7 cellular contexts compared by ENCODE assay signal in the genomic region with DNA sequence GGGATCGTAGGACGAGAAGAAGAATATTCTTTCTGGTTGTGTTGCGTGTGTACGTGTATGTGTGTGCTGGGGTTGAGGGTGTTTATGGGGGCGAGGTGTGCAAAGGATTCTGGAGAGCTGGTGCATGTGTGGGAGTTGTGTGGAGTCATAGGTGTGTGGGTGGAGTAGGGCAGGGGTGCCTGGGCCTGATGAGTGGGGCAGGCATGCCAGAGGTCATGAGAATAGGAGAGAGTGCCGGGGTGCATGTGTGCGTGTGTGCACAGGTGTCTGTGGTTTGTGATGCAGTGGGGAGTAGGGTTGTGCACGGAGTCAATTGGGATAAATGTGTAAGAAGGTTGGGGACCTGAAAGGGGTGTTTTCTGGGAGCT. TPM values are rescaled to one million over a fixed set of nuclear protein-coding genes. Genes with fewer than 3 reads are reported as not detected.
DNase-seq lines count a peak whose midpoint lies in the region; ATAC-seq and TF ChIP-seq lines count a peak whose summit lies in the region.
"Had no signal": no experiment of that assay in that cellular context is flagged by ENCODE, and none has a peak within 500 bp of the region (broad histone marks: within the 10 kb centered on the region; RNA-seq: fewer than 3 reads in every experiment).

No MANE protein-coding gene starts in this region.

- no TSS peak for BruUV-seq in MCF 10A (replicated peaks; lab: Mats Ljungman, UMichigan)

- H3K36me3 ChIP-seq in GM23338 (ENCODE audit: insufficient read depth), result no peaks in the 10 kb centered on the region

- H3K27ac Mint-ChIP-seq in GM23338 (no peak overlapping the region), MCF 10A (ENCODE audit: low read depth, unreplicated experiment) (no peak overlapping the region), nephron (peak overlapping the region in 2 of 3 experiments; percentile 6 to 18)

- H3K4me2 ChIP-seq in GM23338, result peak overlapping the region; percentile 94

- H3K27me3 ChIP-seq in GM23338 (ENCODE audit: insufficient read depth), result peaks cover 7% of the 10 kb centered on the region; the same call in 1 of the 2 replicates

- H3K4me3 ChIP-seq in GM23338, result peak overlapping the region; percentile 86

- no peak for TF ChIP-seq CTCF in GM23338 (conservative IDR thresholded peaks at IDR 0.05; ENCODE audit: low read depth in 2 of 2)
- no peak for TF ChIP-seq CTCF in MCF 10A (IDR thresholded peaks at IDR 0.05; ENCODE audit: unreplicated experiment)
- no peak for TF ChIP-seq CTCF in nephron (IDR thresholded peaks at IDR 0.05; ENCODE audit: unreplicated experiment in 3 of 3)

- POLR2A ChIA-PET in MCF 10A (lab: Yijun Ruan, JAX), result interaction anchor here (3.2 kb wide), 1 partner anchor 13 kb away, joined by 13 read pairs; the partner anchor contains the start of gene B9D2

- H3K9me2 ChIP-seq in GM23338 (ENCODE audit: insufficient read depth), result no peaks in the 10 kb centered on the region

- 0 out of 2 replicates have a peak, but pooled peaks cover 5% of the 10 kb centered on the region for H3F3A ChIP-seq in GM23338 (replicated peaks; ENCODE audit: low read depth)

- peaks cover 5% of the 10 kb centered on the region; the same call in 1 of the 2 replicates for H3K4me1 ChIP-seq in GM23338 (ENCODE audit: insufficient read depth)

- peak overlapping the region; percentile 79 for H3K4me3 Mint-ChIP-seq in GM23338
- H3K4me3 Mint-ChIP-seq in MCF 10A (ENCODE audit: unreplicated experiment), result peak overlapping the region; percentile 48
- H3K4me3 Mint-ChIP-seq in nephron, result peak overlapping the region; percentile 65 to 83 (median 73)

- no peaks in the 10 kb centered on the region; the same call in 1 of the 2 replicates for H4K20me1 ChIP-seq in GM23338 (replicated peaks; ENCODE audit: insufficient read depth)

- H2AFZ ChIP-seq in GM23338, result peak overlapping the region; percentile 92

- no peak overlapping the region for H3K27ac ChIP-seq in GM23338 (ENCODE audit: low read depth)
- H3K27ac ChIP-seq: VCaP had no signal

- H3K9me3 Mint-ChIP-seq in GM23338 (no peaks in the 10 kb centered on the region), MCF 10A (ENCODE audit: unreplicated experiment) (no peaks in the 10 kb centered on the region), nephron (no peaks in the 10 kb centered on the region)

- intact Hi-C loops in MCF 10A (cut with micrococcal nuclease), result no loop called here

- H3K4me1 Mint-ChIP-seq in GM23338, result peaks cover 10% of the 10 kb centered on the region
- peaks cover 35% of the 10 kb centered on the region for H3K4me1 Mint-ChIP-seq in MCF 10A (ENCODE audit: insufficient read depth, unreplicated experiment)
- H3K4me1 Mint-ChIP-seq in nephron, result peaks cover 21% of the 10 kb centered on the region

- peaks cover 17% of the 10 kb centered on the region for H3K27me3 Mint-ChIP-seq in GM23338 (ENCODE audit: insufficient read depth, low read depth, poor library complexity)
- H3K27me3 Mint-ChIP-seq in MCF 10A (ENCODE audit: insufficient read depth, unreplicated experiment), result no peaks in the 10 kb centered on the region
- H3K27me3 Mint-ChIP-seq in nephron (ENCODE audit: low read depth), result no peaks in the 10 kb centered on the region

- H3K36me3 Mint-ChIP-seq in GM23338 (ENCODE audit: low read depth), result no peaks in the 10 kb centered on the region
- peaks cover 18% of the 10 kb centered on the region for H3K36me3 Mint-ChIP-seq in MCF 10A (ENCODE audit: insufficient read depth, unreplicated experiment)
- H3K36me3 Mint-ChIP-seq in nephron (ENCODE audit: low read depth), result no peaks in the 10 kb centered on the region

- H3K79me2 ChIP-seq in GM23338 (replicated peaks; ENCODE audit: insufficient read depth), result no peaks in the 10 kb centered on the region

- CTCF ChIA-PET in MCF 10A (lab: Yijun Ruan, JAX), result interaction anchor here (1.0 kb wide), 1 partner anchor 21 kb away, joined by 3 read pairs; no protein-coding TSS in a partner anchor

- peak; percentile 18 for ATAC-seq in GM23338

- DNase-seq in GM23338 (ENCODE audit: low spot score), result no peak
- no peak for DNase-seq in MCF 10A (ENCODE audit: unreplicated experiment)
- no peak for DNase-seq in T1000 (lab: John Stamatoyannopoulos, UW)
- no peak for DNase-seq in NCI-H2227 treated with DMSO at 0.1 percent for 48 hours (lab: John Stamatoyannopoulos, UW)
- no peak for DNase-seq in RKO (ENCODE audit: low spot score)

TF ChIP-seq in GM23338, 12 proteins besides CTCF, POLR2A, EP300 and RAD21 (continues in another document):
- TF ChIP-seq ZNF114 (CRISPR knock-in tag; IDR thresholded peaks at IDR 0.05) (no peak), EZH2 (IDR thresholded peaks at IDR 0.05; ENCODE audit: low read depth, unreplicated experiment) (no peak), POLR2AphosphoS5 (IDR thresholded peaks at IDR 0.05; ENCODE audit: low read depth) (no peak), CREB1 (CRISPR knock-in tag; IDR thresholded peaks at IDR 0.05; ENCODE audit: low read depth) (no peak), EZH2phosphoT487 (IDR thresholded peaks at IDR 0.05; ENCODE audit: unreplicated experiment) (no peak), STAT1 (IDR thresholded peaks at IDR 0.05; ENCODE audit: unreplicated experiment) (no peak), NANOG (IDR thresholded peaks at IDR 0.05; ENCODE audit: borderline replicate concordance) (no peak)
- TF ChIP-seq, protein P1, sequence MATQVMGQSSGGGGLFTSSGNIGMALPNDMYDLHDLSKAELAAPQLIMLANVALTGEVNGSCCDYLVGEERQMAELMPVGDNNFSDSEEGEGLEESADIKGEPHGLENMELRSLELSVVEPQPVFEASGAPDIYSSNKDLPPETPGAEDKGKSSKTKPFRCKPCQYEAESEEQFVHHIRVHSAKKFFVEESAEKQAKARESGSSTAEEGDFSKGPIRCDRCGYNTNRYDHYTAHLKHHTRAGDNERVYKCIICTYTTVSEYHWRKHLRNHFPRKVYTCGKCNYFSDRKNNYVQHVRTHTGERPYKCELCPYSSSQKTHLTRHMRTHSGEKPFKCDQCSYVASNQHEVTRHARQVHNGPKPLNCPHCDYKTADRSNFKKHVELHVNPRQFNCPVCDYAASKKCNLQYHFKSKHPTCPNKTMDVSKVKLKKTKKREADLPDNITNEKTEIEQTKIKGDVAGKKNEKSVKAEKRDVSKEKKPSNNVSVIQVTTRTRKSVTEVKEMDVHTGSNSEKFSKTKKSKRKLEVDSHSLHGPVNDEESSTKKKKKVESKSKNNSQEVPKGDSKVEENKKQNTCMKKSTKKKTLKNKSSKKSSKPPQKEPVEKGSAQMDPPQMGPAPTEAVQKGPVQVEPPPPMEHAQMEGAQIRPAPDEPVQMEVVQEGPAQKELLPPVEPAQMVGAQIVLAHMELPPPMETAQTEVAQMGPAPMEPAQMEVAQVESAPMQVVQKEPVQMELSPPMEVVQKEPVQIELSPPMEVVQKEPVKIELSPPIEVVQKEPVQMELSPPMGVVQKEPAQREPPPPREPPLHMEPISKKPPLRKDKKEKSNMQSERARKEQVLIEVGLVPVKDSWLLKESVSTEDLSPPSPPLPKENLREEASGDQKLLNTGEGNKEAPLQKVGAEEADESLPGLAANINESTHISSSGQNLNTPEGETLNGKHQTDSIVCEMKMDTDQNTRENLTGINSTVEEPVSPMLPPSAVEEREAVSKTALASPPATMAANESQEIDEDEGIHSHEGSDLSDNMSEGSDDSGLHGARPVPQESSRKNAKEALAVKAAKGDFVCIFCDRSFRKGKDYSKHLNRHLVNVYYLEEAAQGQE (IDR thresholded peaks at IDR 0.05; ENCODE audit: unreplicated experiment), result no peak
- TF ChIP-seq, protein P2, sequence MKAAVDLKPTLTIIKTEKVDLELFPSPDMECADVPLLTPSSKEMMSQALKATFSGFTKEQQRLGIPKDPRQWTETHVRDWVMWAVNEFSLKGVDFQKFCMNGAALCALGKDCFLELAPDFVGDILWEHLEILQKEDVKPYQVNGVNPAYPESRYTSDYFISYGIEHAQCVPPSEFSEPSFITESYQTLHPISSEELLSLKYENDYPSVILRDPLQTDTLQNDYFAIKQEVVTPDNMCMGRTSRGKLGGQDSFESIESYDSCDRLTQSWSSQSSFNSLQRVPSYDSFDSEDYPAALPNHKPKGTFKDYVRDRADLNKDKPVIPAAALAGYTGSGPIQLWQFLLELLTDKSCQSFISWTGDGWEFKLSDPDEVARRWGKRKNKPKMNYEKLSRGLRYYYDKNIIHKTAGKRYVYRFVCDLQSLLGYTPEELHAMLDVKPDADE (IDR thresholded peaks at IDR 0.05), result no peak

RNA-seq across cellular contexts. Expression of gene TMEM91, which starts 0.6 kb away (rescaled TPM):
- total RNA-seq in GM23338 (2014; rRNA removed; shearing (Covaris generic)), result 9.3 and 9.5 TPM in 2 replicates
- 8.1 and 10.6 TPM in 2 replicates for polyA plus RNA-seq in GM23338 (2016; fragmentation: Nextera tagmentation; extraction: Ambion mirVana)
- total RNA-seq in MCF 10A (2022), result 6.1 and 8.3 TPM in 2 replicates

RNA-seq across cellular contexts. Expression of gene B9D2, which starts 13.0 kb away (rescaled TPM):
- 2.7 and 3.0 TPM in 2 replicates for total RNA-seq in GM23338 (2014; rRNA removed; shearing (Covaris generic))
- 4.9 and 7.4 TPM in 2 replicates for polyA plus RNA-seq in GM23338 (2016; fragmentation: Nextera tagmentation; extraction: Ambion mirVana)
- 5.5 and 5.7 TPM in 2 replicates for total RNA-seq in MCF 10A (2022)

RNA-seq across cellular contexts. Expression of gene EXOSC5, which starts 20.2 kb away (rescaled TPM):
- total RNA-seq in GM23338 (2014; rRNA removed; shearing (Covaris generic)), result 65.1 and 65.4 TPM in 2 replicates
- polyA plus RNA-seq in GM23338 (2016; fragmentation: Nextera tagmentation; extraction: Ambion mirVana), result 116 and 125 TPM in 2 replicates
- 38.1 and 45.8 TPM in 2 replicates for total RNA-seq in MCF 10A (2022)

RNA-seq across cellular contexts. Expression of gene BCKDHA, which starts 20.6 kb away (rescaled TPM):
- total RNA-seq in GM23338 (2014; rRNA removed; shearing (Covaris generic)), result 31.3 and 42.4 TPM in 2 replicates
- polyA plus RNA-seq in GM23338 (2016; fragmentation: Nextera tagmentation; extraction: Ambion mirVana), result 14.2 and 15.0 TPM in 2 replicates
- 29.1 and 33.6 TPM in 2 replicates for total RNA-seq in MCF 10A (2022)

RNA-seq across cellular contexts. Expression of gene TGFB1, which starts 23.3 kb away (rescaled TPM):
- total RNA-seq in GM23338 (2014; rRNA removed; shearing (Covaris generic)), result 6.7 and 7.9 TPM in 2 replicates
- 0.99 and 1.4 TPM in 2 replicates for polyA plus RNA-seq in GM23338 (2016; fragmentation: Nextera tagmentation; extraction: Ambion mirVana)
- total RNA-seq in MCF 10A (2022), result 27.8 and 33.7 TPM in 2 replicates

Comparison
In these comparisons a context has a peak if more than half of its experiments do, and no peak if none do; other contexts are left out.
1. H3K27ac Mint-ChIP-seq: peak in nephron (2 of 3); none in GM23338 (single experiment) and MCF 10A (single experiment).
2. Peak in every context shown above with its lines, with median percentiles within 50 percentile points of each other: H3K4me3 Mint-ChIP-seq.